ENCODE assay signal across 15 cellular contexts in genomic region chr4:170391066-170391754, GRCh38.
DNase-seq lines count a peak whose midpoint lies in the region; ATAC-seq and TF ChIP-seq lines count a peak whose summit lies in the region.
"Had no signal": no experiment of that assay in that cellular context is flagged by ENCODE, and none has a peak within 500 bp of the region (broad histone marks: within the 10 kb centered on the region; RNA-seq: fewer than 3 reads in every experiment).

No MANE protein-coding gene starts in this region.

- no peaks in the 10 kb centered on the region for H3K9me3 Mint-ChIP-seq in mesothelial cell of epicardium
- H3K9me3 Mint-ChIP-seq: activated CD4-positive, alpha-beta T cell treated with anti-CD3 and anti-CD28 coated beads, Interleukin-2, amount 10 ng/mL, durations not matched to agents 7 days and 5 days; activated naive CD4-positive, alpha-beta T cell treated with anti-CD3 and anti-CD28 coated beads for 36 hours had no signal

- intact Hi-C loops in head of caudate nucleus (cut with DNase I): no loop called here

- TF ChIP-seq CTCF in mesothelial cell of epicardium (IDR thresholded peaks at IDR 0.05; ENCODE audit: unreplicated experiment) (no peak), coronary artery (IDR thresholded peaks at IDR 0.05) (no peak)

- H3K4me3 ChIP-seq in coronary artery: no peak overlapping the region

- DNase-seq in HT1080 (ENCODE audit: low read depth): peak; percentile 92
- DNase-seq in amniotic stem cell (lab: John Stamatoyannopoulos, UW): peak; percentile 56
- no peak for DNase-seq in mesothelial cell of epicardium (ENCODE audit: low spot score in 2 of 2, unreplicated experiment in 2 of 2)
- no peak for DNase-seq in head of caudate nucleus
- no peak for DNase-seq in epidermal melanocyte (ENCODE audit: insufficient read length, low spot score)
- no peak for DNase-seq in mesenteric fat pad (ENCODE audit: low spot score)
- no peak for DNase-seq in coronary artery (ENCODE audit: low spot score)
- DNase-seq: activated CD4-positive, alpha-beta T cell treated with anti-CD3 and anti-CD28 coated beads, Interleukin-2, amount 10 ng/mL, durations not matched to agents 7 days and 5 days; activated naive CD4-positive, alpha-beta T cell treated with anti-CD3 and anti-CD28 coated beads for 36 hours; effector memory CD8-positive, alpha-beta T cell; NCI-H2029; occipital lobe; trophoblast cell had no signal

- H3K27ac Mint-ChIP-seq in mesothelial cell of epicardium: peak overlapping the region; percentile 24
- H3K27ac Mint-ChIP-seq: activated CD4-positive, alpha-beta T cell treated with anti-CD3 and anti-CD28 coated beads, Interleukin-2, amount 10 ng/mL, durations not matched to agents 7 days and 5 days; activated naive CD4-positive, alpha-beta T cell treated with anti-CD3 and anti-CD28 coated beads for 36 hours; effector memory CD8-positive, alpha-beta T cell had no signal

- H3K27ac ChIP-seq in coronary artery: no peak overlapping the region

- peak; percentile 75 for ATAC-seq in GM18511 (IDR thresholded peaks at IDR 0.05; ENCODE audit: unreplicated experiment)
- ATAC-seq: effector memory CD8-positive, alpha-beta T cell; Right ventricle myocardium inferior had no signal

- H3K4me1 Mint-ChIP-seq in mesothelial cell of epicardium: peaks cover 17% of the 10 kb centered on the region
- H3K4me1 Mint-ChIP-seq: activated CD4-positive, alpha-beta T cell treated with anti-CD3 and anti-CD28 coated beads, Interleukin-2, amount 10 ng/mL, durations not matched to agents 7 days and 5 days had no signal

- H3K27me3 Mint-ChIP-seq in mesothelial cell of epicardium (ENCODE audit: low read depth): no peaks in the 10 kb centered on the region
- H3K27me3 Mint-ChIP-seq: activated CD4-positive, alpha-beta T cell treated with anti-CD3 and anti-CD28 coated beads, Interleukin-2, amount 10 ng/mL, durations not matched to agents 7 days and 5 days; effector memory CD8-positive, alpha-beta T cell had no signal

- no peaks in the 10 kb centered on the region for H3K36me3 Mint-ChIP-seq in mesothelial cell of epicardium

- no peak overlapping the region for H3K4me3 Mint-ChIP-seq in mesothelial cell of epicardium
- H3K4me3 Mint-ChIP-seq: activated CD4-positive, alpha-beta T cell treated with anti-CD3 and anti-CD28 coated beads, Interleukin-2, amount 10 ng/mL, durations not matched to agents 7 days and 5 days; activated naive CD4-positive, alpha-beta T cell treated with anti-CD3 and anti-CD28 coated beads for 36 hours; effector memory CD8-positive, alpha-beta T cell had no signal

Comparison
In these comparisons a context has a peak if more than half of its experiments do, and no peak if none do; other contexts are left out.
1. DNase-seq: peak in HT1080 (single experiment) and amniotic stem cell (single experiment); none in mesothelial cell of epicardium (0 of 2), head of caudate nucleus (0 of 42), epidermal melanocyte (single experiment), mesenteric fat pad (single experiment) and coronary artery (single experiment).